In the genomic region with DNA sequence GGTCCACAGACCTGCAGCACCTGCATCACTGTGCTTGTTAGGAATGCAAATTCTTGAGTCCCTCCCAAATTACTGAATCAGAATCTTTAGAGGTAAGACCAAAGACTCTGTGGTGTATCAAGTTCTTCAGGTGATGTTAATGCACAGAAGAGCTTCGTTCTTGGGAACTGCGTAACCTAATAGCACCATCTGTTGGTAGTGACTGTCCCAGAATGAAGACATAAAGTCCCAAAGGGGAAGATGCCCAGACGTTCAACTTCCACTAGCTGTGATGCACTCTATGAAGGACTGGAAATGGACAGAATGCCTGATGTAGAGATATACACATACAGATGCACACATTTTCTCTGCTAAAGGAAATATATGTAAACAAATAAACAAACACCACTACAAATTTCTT, we compare ENCODE assay signal across 8 cellular contexts.
DNase-seq lines count a peak whose midpoint lies in the region; ATAC-seq and TF ChIP-seq lines count a peak whose summit lies in the region.

No MANE protein-coding gene starts in this region.

- TF ChIP-seq CTCF in AG09319 (IDR thresholded peaks at IDR 0.05; ENCODE audit: low read depth, low read length) = peak; percentile 44
- TF ChIP-seq CTCF in epithelial cell of esophagus (IDR thresholded peaks at IDR 0.05; ENCODE audit: insufficient read depth, low read depth, low read length, missing control alignments) = peak; percentile 69
- peak; percentile 67 for TF ChIP-seq CTCF in osteocyte (IDR thresholded peaks at IDR 0.05)
- peak in 1 of 2 donors; percentile 7 for TF ChIP-seq CTCF in suprapubic skin (IDR thresholded peaks at IDR 0.05)

- no peak overlapping the region for H3K27ac Mint-ChIP-seq in osteocyte (ENCODE audit: unreplicated experiment)

- no peak for TF ChIP-seq POLR2A in suprapubic skin (IDR thresholded peaks at IDR 0.05)

- no peaks in the 10 kb centered on the region for H3K9me3 ChIP-seq in suprapubic skin

- H3K27me3 ChIP-seq in suprapubic skin = no peaks in the 10 kb centered on the region

- no peaks in the 10 kb centered on the region for H3K9me3 Mint-ChIP-seq in osteocyte (ENCODE audit: unreplicated experiment)

- no peak overlapping the region for H3K27ac ChIP-seq in suprapubic skin

- H3K4me3 ChIP-seq in epithelial cell of esophagus (ENCODE audit: low read length) (no peak overlapping the region), suprapubic skin (no peak overlapping the region)

- no peak overlapping the region for H3K4me3 Mint-ChIP-seq in osteocyte (ENCODE audit: unreplicated experiment)

- peak; percentile 58 for ATAC-seq in GM18858 (IDR thresholded peaks at IDR 0.05; ENCODE audit: unreplicated experiment)
- peak; percentile 82 for ATAC-seq in HG03066 (IDR thresholded peaks at IDR 0.05; ENCODE audit: low read depth, unreplicated experiment)

- no peak for TF ChIP-seq EP300 in suprapubic skin (IDR thresholded peaks at IDR 0.05)

- H3K4me1 ChIP-seq in suprapubic skin = no peaks in the 10 kb centered on the region

- no peaks in the 10 kb centered on the region for H3K36me3 Mint-ChIP-seq in osteocyte (ENCODE audit: unreplicated experiment)

- peaks cover 5% of the 10 kb centered on the region for H3K4me1 Mint-ChIP-seq in osteocyte (ENCODE audit: unreplicated experiment)

- H3K27me3 Mint-ChIP-seq in osteocyte (ENCODE audit: unreplicated experiment) = no peaks in the 10 kb centered on the region

- no peak for DNase-seq in AG09319 (ENCODE audit: extremely low read depth, low read depth)
- peak; percentile 33 for DNase-seq in NCI-H748 treated with DMSO at 0.1 percent for 48 hours (lab: John Stamatoyannopoulos, UW)
- DNase-seq in epithelial cell of esophagus (ENCODE audit: low read depth) = peak; percentile 55
- DNase-seq in osteocyte (ENCODE audit: extremely low spot score, unreplicated experiment) = no peak
- DNase-seq in suprapubic skin (ENCODE audit: low spot score in 2 of 2) = no peak
- DNase-seq in stimulated activated naive CD4-positive, alpha-beta T cell (lab: John Stamatoyannopoulos, UW) = no peak

- 14% methylated on average over 3 of the region's 3 CpGs for WGBS in suprapubic skin

- no peaks in the 10 kb centered on the region for H3K36me3 ChIP-seq in suprapubic skin

Comparison
In these comparisons a context has a peak if more than half of its experiments do, and no peak if none do; other contexts are left out.
1. DNase-seq: peak in NCI-H748 treated with DMSO at 0.1 percent for 48 hours (single experiment) and epithelial cell of esophagus (single experiment); none in AG09319 (single experiment), osteocyte (single experiment), suprapubic skin (0 of 2) and stimulated activated naive CD4-positive, alpha-beta T cell (0 of 6).